Comparison of ENCODE assay signal across 18 cellular contexts in the genomic region with DNA sequence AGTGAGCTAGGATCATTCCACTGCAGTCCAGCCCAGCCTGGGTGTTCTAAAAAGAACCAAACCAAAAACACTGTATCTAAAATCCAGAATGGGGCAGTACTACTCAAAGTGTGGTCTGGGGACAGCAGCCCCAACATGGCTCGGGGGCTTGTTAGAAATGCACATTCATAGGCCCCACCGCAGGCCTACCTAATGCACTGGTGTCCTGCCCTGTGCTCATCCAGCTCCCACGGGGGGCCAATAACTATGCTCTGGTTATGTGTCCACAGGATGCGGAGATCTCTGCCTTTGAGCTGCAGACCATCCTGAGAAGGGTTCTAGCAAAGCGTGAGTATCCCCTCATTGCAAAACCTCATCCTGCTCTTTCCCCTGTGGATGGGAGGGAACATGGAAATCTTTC.
"Had no signal": no experiment of that assay in that cellular context is flagged by ENCODE, and none has a peak within 500 bp of the region (broad histone marks: within the 10 kb centered on the region; RNA-seq: fewer than 3 reads in every experiment).

No MANE protein-coding gene starts in this region.

- H3K9me3 Mint-ChIP-seq: activated B cell treated with CpG ODN at 0.5 μM for 24 hours; activated naive CD8-positive, alpha-beta T cell treated with anti-CD3 and anti-CD28 coated beads, Interleukin-2, amount 10 ng/mL, durations not matched to agents 7 days and 5 days; dendritic cell treated with granulocyte-macrophage colony-stimulating factor and Interleukin-4, amounts not matched to agents 40 ng/mL and 50 ng/mL, for 4 days; nephron had no signal

- H3K27ac Mint-ChIP-seq: activated B cell treated with CpG ODN at 0.5 μM for 24 hours; activated CD4-positive, alpha-beta T cell treated with anti-CD3 and anti-CD28 coated beads, Interleukin-2, amount 10 ng/mL, durations not matched to agents 24 days and 14 days; activated naive CD8-positive, alpha-beta T cell treated with anti-CD3 and anti-CD28 coated beads, Interleukin-2, amount 10 ng/mL, durations not matched to agents 7 days and 5 days; endodermal cell had no signal

- DNase-seq: activated B cell treated with CpG ODN at 0.5 μM for 24 hours; activated CD4-positive, alpha-beta T cell treated with anti-CD3 and anti-CD28 coated beads, Interleukin-2, amount 10 ng/mL, durations not matched to agents 24 days and 14 days; activated CD8-positive, alpha-beta memory T cell treated with anti-CD3 and anti-CD28 coated beads for 24 hours; activated gamma-delta T cell; activated naive CD8-positive, alpha-beta T cell treated with anti-CD3 and anti-CD28 coated beads, Interleukin-2, amount 10 ng/mL, durations not matched to agents 7 days and 5 days; central memory CD4-positive, alpha-beta T cell; endodermal cell; hypothalamus; mucosa of descending colon; stimulated activated CD4-positive, alpha-beta T cell treated with anti-CD3 and anti-CD28 coated beads, Interleukin-2, amount 100 ng/mL, for 48 hours; stimulated activated naive CD8-positive, alpha-beta T cell treated with anti-CD3 and anti-CD28 coated beads, Interleukin-15, Interleukin-2, amounts not matched to agents 100 U/mL and 50 U/mL, for 24 hours; testis; upper lobe of right lung had no signal

- H3K4me1 Mint-ChIP-seq: activated B cell treated with CpG ODN at 0.5 μM for 24 hours; activated CD4-positive, alpha-beta T cell treated with anti-CD3 and anti-CD28 coated beads, Interleukin-2, amount 10 ng/mL, durations not matched to agents 24 days and 14 days; activated naive CD8-positive, alpha-beta T cell treated with anti-CD3 and anti-CD28 coated beads, Interleukin-2, amount 10 ng/mL, durations not matched to agents 7 days and 5 days had no signal

- H3K4me1 ChIP-seq: ascending aorta had no signal

- H3K27me3 ChIP-seq: ascending aorta, testis, upper lobe of right lung had no signal

- H3K27me3 Mint-ChIP-seq: activated B cell treated with CpG ODN at 0.5 μM for 24 hours; activated CD4-positive, alpha-beta T cell treated with anti-CD3 and anti-CD28 coated beads, Interleukin-2, amount 10 ng/mL, durations not matched to agents 24 days and 14 days; activated naive CD8-positive, alpha-beta T cell treated with anti-CD3 and anti-CD28 coated beads, Interleukin-2, amount 10 ng/mL, durations not matched to agents 7 days and 5 days; dendritic cell treated with granulocyte-macrophage colony-stimulating factor and Interleukin-4, amounts not matched to agents 40 ng/mL and 50 ng/mL, for 4 days had no signal

- H3K27ac ChIP-seq: upper lobe of right lung had no signal

- ATAC-seq: mucosa of descending colon; SK-N-SH treated with all-trans-retinoic acid at 6 μM for 48 hours; stimulated activated naive CD8-positive, alpha-beta T cell treated with anti-CD3 and anti-CD28 coated beads, Interleukin-15, Interleukin-2, amounts not matched to agents 100 U/mL and 50 U/mL, for 24 hours; upper lobe of right lung had no signal

- H3K4me3 ChIP-seq: ascending aorta, lung, mucosa of descending colon, testis, upper lobe of right lung had no signal

- H3K9me3 ChIP-seq: ascending aorta, mucosa of descending colon, testis, upper lobe of right lung had no signal

- H3K4me3 Mint-ChIP-seq: activated B cell treated with CpG ODN at 0.5 μM for 24 hours; activated CD4-positive, alpha-beta T cell treated with anti-CD3 and anti-CD28 coated beads, Interleukin-2, amount 10 ng/mL, durations not matched to agents 24 days and 14 days; activated naive CD8-positive, alpha-beta T cell treated with anti-CD3 and anti-CD28 coated beads, Interleukin-2, amount 10 ng/mL, durations not matched to agents 7 days and 5 days; dendritic cell treated with granulocyte-macrophage colony-stimulating factor and Interleukin-4, amounts not matched to agents 40 ng/mL and 50 ng/mL, for 4 days; endodermal cell; nephron had no signal
